Comparison of ENCODE assay signal across 8 cellular contexts in genomic region chr7:30938435-30939316, GRCh38. TPM values are rescaled to one million over a fixed set of nuclear protein-coding genes. Genes with fewer than 3 reads are reported as not detected.
DNase-seq lines count a peak whose midpoint lies in the region; ATAC-seq and TF ChIP-seq lines count a peak whose summit lies in the region.

No MANE protein-coding gene starts in this region.

- peak overlapping the region; percentile 17 for H2AFZ ChIP-seq in neural cell (ENCODE audit: low read depth, low read length)

- CTCF ChIA-PET in Calu3 (lab: Charles Lee), result interaction anchor here (0.5 to 2.3 kb wide), 21 partner anchors 9 to 184 kb away, joined by 3 to 16 read pairs (median 4); no protein-coding TSS in a partner anchor

- H3K4me3 Mint-ChIP-seq in Calu3 (ENCODE audit: low read depth, unreplicated experiment), result no peak overlapping the region

- no peaks in the 10 kb centered on the region for H3K9me3 Mint-ChIP-seq in Calu3 (ENCODE audit: low read depth, unreplicated experiment)

- no peaks in the 10 kb centered on the region for H3K27me3 ChIP-seq in neural cell (ENCODE audit: insufficient read depth, low read depth, low read length)

- peaks cover 72% of the 10 kb centered on the region for H3K4me1 Mint-ChIP-seq in Calu3 (ENCODE audit: low read depth, unreplicated experiment)

- no peaks in the 10 kb centered on the region for H3K79me2 ChIP-seq in neural cell (replicated peaks; ENCODE audit: insufficient read depth, low read length)

- H3K9me2 ChIP-seq in neural cell (ENCODE audit: insufficient read depth, low read length), result no peaks in the 10 kb centered on the region

- H3K9ac ChIP-seq in neural cell (ENCODE audit: low read length), result no peak overlapping the region

- H3K27ac Mint-ChIP-seq in Calu3 (ENCODE audit: unreplicated experiment), result no peak overlapping the region

- H3K36me3 ChIP-seq in neural cell (ENCODE audit: insufficient read depth, low read length), result no peaks in the 10 kb centered on the region

- H3K9me3 ChIP-seq in neural cell (ENCODE audit: low read length), result no peaks in the 10 kb centered on the region

- no peak for TF ChIP-seq EP300 in neural cell (conservative IDR thresholded peaks at IDR 0.05; ENCODE audit: poor library complexity, severe bottlenecking)

- peak; percentile 28 for TF ChIP-seq RAD21 in neural cell (conservative IDR thresholded peaks at IDR 0.05)

- H3K4me3 ChIP-seq in fibroblast of pulmonary artery (replicated peaks; ENCODE audit: low read depth, low read length) (peak overlapping the region; percentile 23), neural cell (ENCODE audit: low read length) (peak overlapping the region; percentile 35)

- BruUV-seq in Calu3 (replicated peaks; lab: Mats Ljungman, UMichigan), result no TSS peak

- TF ChIP-seq CTCF in Calu3 (IDR thresholded peaks at IDR 0.05; ENCODE audit: unreplicated experiment) (peak; percentile 99), fibroblast of pulmonary artery (IDR thresholded peaks at IDR 0.05; ENCODE audit: low read length, missing control alignments) (peak; percentile 96), neural cell (IDR thresholded peaks at IDR 0.05; ENCODE audit: poor library complexity, severe bottlenecking) (peak; percentile 77)

- H3K27me3 Mint-ChIP-seq in Calu3 (ENCODE audit: unreplicated experiment), result no peaks in the 10 kb centered on the region

- no peak overlapping the region for H3K4me2 ChIP-seq in neural cell (ENCODE audit: low read length)

- no peaks in the 10 kb centered on the region for H4K20me1 ChIP-seq in neural cell (ENCODE audit: insufficient read depth)

- peak; percentile 75 for ATAC-seq in GM19467 (IDR thresholded peaks at IDR 0.05; ENCODE audit: unreplicated experiment)

- intact Hi-C loops in Calu3 (cut with micrococcal nuclease; ENCODE audit: unreplicated experiment), result loop anchor here (2.0 kb wide), 1 partner anchor 36 kb away; no protein-coding TSS in a partner anchor

- H3K27ac ChIP-seq in neural cell (ENCODE audit: low read length) (no peak overlapping the region), substantia nigra (ENCODE audit: low read depth, low read length, poor library complexity, severe bottlenecking) (no peak overlapping the region)

- DNase-seq in Calu3, result peak; percentile 99
- peak; percentile 61 for DNase-seq in HPDE6-E6E7 (ENCODE audit: extremely low spot score)
- DNase-seq in NOMO-1 treated with DMSO at 0.1 percent for 48 hours (lab: John Stamatoyannopoulos, UW; ENCODE audit: unreplicated experiment), result peak; percentile 17
- peak; percentile 53 for DNase-seq in activated T-cell treated with anti-CD3 and anti-CD28 coated beads for 4 hours
- peak; percentile 77 for DNase-seq in fibroblast of pulmonary artery (ENCODE audit: low read depth)
- peak in 35 of 49 donors; percentile 11 to 77 (median 53) for DNase-seq in substantia nigra (lab: John Stamatoyannopoulos, UW)

- H3K36me3 Mint-ChIP-seq in Calu3 (ENCODE audit: insufficient read depth, unreplicated experiment), result peaks cover 19% of the 10 kb centered on the region

- no peaks in the 10 kb centered on the region for H3F3A ChIP-seq in neural cell (ENCODE audit: insufficient read depth, low read length, poor library complexity, severe bottlenecking)

TF ChIP-seq in neural cell, 6 proteins besides CTCF, POLR2A, EP300 and RAD21:
- TF ChIP-seq EZH2 (IDR thresholded peaks at IDR 0.05; ENCODE audit: borderline replicate concordance, insufficient read depth, low read length, poor library complexity, severe bottlenecking) (no peak), SMC3 (conservative IDR thresholded peaks at IDR 0.05; ENCODE audit: poor library complexity) (peak; percentile 54)

RNA-seq across cellular contexts. Expression of gene GHRHR, which starts 25.1 kb away (rescaled TPM):
- total RNA-seq in Calu3 (2022), result not detected in 2 replicates
- polyA plus RNA-seq in neural cell, result not detected in 2 replicates
- polyA minus RNA-seq in neural cell, result not detected in 2 replicates

RNA-seq across cellular contexts. Expression of gene AQP1, which starts 27.0 kb away (rescaled TPM):
- 1.7 and 2.6 TPM in 2 replicates for total RNA-seq in Calu3 (2022)
- polyA plus RNA-seq in neural cell, result 0.72 and 3.2 TPM in 2 replicates
- polyA minus RNA-seq in neural cell, result 0.24 and 1.0 TPM in 2 replicates

Comparison
In these comparisons a context has a peak if more than half of its experiments do, and no peak if none do; other contexts are left out.
1. DNase-seq: peak in every context shown above with its lines; median percentile 99 in Calu3; 77 in fibroblast of pulmonary artery; 61 in HPDE6-E6E7; 53 in activated T-cell treated with anti-CD3 and anti-CD28 coated beads for 4 hours; 53 in substantia nigra; 17 in NOMO-1 treated with DMSO at 0.1 percent for 48 hours.